In genomic region chr1:212971312-212971711, GRCh38 we compare ENCODE assay signal across 33 cellular contexts.
"Had no signal": no experiment of that assay in that cellular context is flagged by ENCODE, and none has a peak within 500 bp of the region (broad histone marks: within the 10 kb centered on the region; RNA-seq: fewer than 3 reads in every experiment).

No MANE protein-coding gene starts in this region.

- ATAC-seq: activated CD4-positive, CD25-positive, alpha-beta regulatory T cell treated with anti-CD3 and anti-CD28 coated beads, Interleukin-2, amount 50 U/mL, for 24 hours; activated naive CD4-positive, alpha-beta T cell treated with anti-CD3 and anti-CD28 coated beads, Interleukin-2, amount 50 U/mL, for 72 hours; foreskin keratinocyte; heart left ventricle; left lobe of liver; sciatic nerve; stimulated activated memory B cell treated with anti-CD40 and anti-IgM and Interleukin-4, amounts not matched to agents 10 μg/mL and 1 μg/mL and 100 μg/mL, for 72 hours had no signal

- H3K27me3 Mint-ChIP-seq: progenitor cell of endocrine pancreas had no signal

- H3K36me3 ChIP-seq: breast epithelium, heart left ventricle, ovary, suprapubic skin, tibial nerve, uterus had no signal

- DNase-seq: activated CD4-positive, alpha-beta T cell treated with anti-CD3 and anti-CD28 coated beads for 48 hours; activated CD4-positive, alpha-beta T cell treated with anti-CD3 and anti-CD28 coated beads, Interleukin-2, amount 50 U/mL, for 48 hours; activated CD8-positive, alpha-beta memory T cell treated with anti-CD3 and anti-CD28 coated beads for 24 hours; activated T-cell treated with anti-CD3 and anti-CD28 coated beads, Interleukin-2, amount 50 U/mL, for 24 hours; central memory CD4-positive, alpha-beta T cell; foreskin keratinocyte; heart left ventricle; hypothalamus; kidney glomerular epithelial cell; naive B cell; nephron progenitor cell; ovary; retina; small intestine; stimulated activated CD4-positive, alpha-beta T cell treated with anti-CD3 and anti-CD28 coated beads, Interleukin-4, amount 100 ng/mL, for 4 hours; stimulated activated CD8-positive, alpha-beta memory T cell treated with anti-CD3 and anti-CD28 coated beads, Interleukin-4, amount 100 ng/mL, for 48 hours; SW 1271; T-helper 9 cell; uterus had no signal

- H3K27ac Mint-ChIP-seq: activated naive CD4-positive, alpha-beta T cell treated with anti-CD3 and anti-CD28 coated beads, Interleukin-2, amount 50 U/mL, for 72 hours; activated T-cell treated with anti-CD3 and anti-CD28 coated beads, Interleukin-2, amount 50 U/mL, for 24 hours; dendritic cell treated with granulocyte-macrophage colony-stimulating factor and Interleukin-4, amounts not matched to agents 40 ng/mL and 50 ng/mL, for 4 days; mesothelial cell of epicardium; naive B cell; nephron progenitor cell; progenitor cell of endocrine pancreas; stimulated activated memory B cell treated with anti-CD40 and anti-IgM and Interleukin-4, amounts not matched to agents 10 μg/mL and 1 μg/mL and 100 μg/mL, for 72 hours; T-helper 1 cell treated with Interleukin-12 subunit alpha and Interleukin-12 subunit beta and Interleukin-4 antibody, amounts not matched to agents 30 μg/mL and 1 μg/mL, for 36 hours had no signal

- H3K36me3 Mint-ChIP-seq: activated naive CD4-positive, alpha-beta T cell treated with anti-CD3 and anti-CD28 coated beads, Interleukin-2, amount 50 U/mL, for 72 hours; naive B cell had no signal

- H3K9me3 ChIP-seq: breast epithelium, esophagus muscularis mucosa, heart left ventricle, ovary, suprapubic skin, tibial nerve, uterus had no signal

- H3K4me1 ChIP-seq: breast epithelium, esophagus muscularis mucosa, foreskin keratinocyte, heart left ventricle, suprapubic skin, tibial nerve, uterus had no signal

- H3K27me3 ChIP-seq: breast epithelium, esophagus muscularis mucosa, foreskin keratinocyte, heart left ventricle, ovary, suprapubic skin, tibial nerve, uterus had no signal

- H3K9me3 Mint-ChIP-seq: activated naive CD4-positive, alpha-beta T cell treated with anti-CD3 and anti-CD28 coated beads, Interleukin-2, amount 50 U/mL, for 72 hours; activated T-cell treated with anti-CD3 and anti-CD28 coated beads, Interleukin-2, amount 50 U/mL, for 24 hours; dendritic cell treated with granulocyte-macrophage colony-stimulating factor and Interleukin-4, amounts not matched to agents 40 ng/mL and 50 ng/mL, for 4 days; mesothelial cell of epicardium; naive B cell; nephron progenitor cell; stimulated activated memory B cell treated with anti-CD40 and anti-IgM and Interleukin-4, amounts not matched to agents 10 μg/mL and 1 μg/mL and 100 μg/mL, for 72 hours; T-helper 1 cell treated with Interleukin-12 subunit alpha and Interleukin-12 subunit beta and Interleukin-4 antibody, amounts not matched to agents 30 μg/mL and 1 μg/mL, for 36 hours had no signal

- H3K4me3 ChIP-seq: breast epithelium, esophagus muscularis mucosa, heart left ventricle, ovary, suprapubic skin, tibial nerve, uterus had no signal

- H3K4me1 Mint-ChIP-seq: naive B cell had no signal

- H3K4me3 Mint-ChIP-seq: activated T-cell treated with anti-CD3 and anti-CD28 coated beads, Interleukin-2, amount 50 U/mL, for 24 hours; dendritic cell treated with granulocyte-macrophage colony-stimulating factor and Interleukin-4, amounts not matched to agents 40 ng/mL and 50 ng/mL, for 4 days; mesothelial cell of epicardium; naive B cell; nephron progenitor cell; stimulated activated memory B cell treated with anti-CD40 and anti-IgM and Interleukin-4, amounts not matched to agents 10 μg/mL and 1 μg/mL and 100 μg/mL, for 72 hours; T-helper 1 cell treated with Interleukin-12 subunit alpha and Interleukin-12 subunit beta and Interleukin-4 antibody, amounts not matched to agents 30 μg/mL and 1 μg/mL, for 36 hours had no signal

- H3K27ac ChIP-seq: breast epithelium, esophagus muscularis mucosa, foreskin keratinocyte, heart left ventricle, ovary, suprapubic skin, tibial nerve, uterus, VCaP had no signal
